In genomic region chr22:31728857-31729256, GRCh38 we compare ENCODE assay signal across 20 cellular contexts. TPM values are rescaled to one million over a fixed set of nuclear protein-coding genes. Genes with fewer than 3 reads are reported as not detected.
DNase-seq lines count a peak whose midpoint lies in the region; ATAC-seq, FAIRE-seq and TF ChIP-seq lines count a peak whose summit lies in the region.
"Had no signal": no experiment of that assay in that cellular context is flagged by ENCODE, and none has a peak within 500 bp of the region (broad histone marks: within the 10 kb centered on the region; RNA-seq: fewer than 3 reads in every experiment).

No MANE protein-coding gene starts in this region.

- no peak overlapping the region for H3K27ac ChIP-seq in right lobe of liver
- H3K27ac ChIP-seq in HepG2 (ENCODE audit: extremely low read length, insufficient read depth, low read length): no peak overlapping the region
- H3K27ac ChIP-seq in K562 (ENCODE audit: extremely low read depth, low read depth, low read length): no peak overlapping the region
- H3K27ac ChIP-seq: BLaER1 treated with 17β-estradiol and CSF1 and Interleukin-3, amounts not matched to agents 10 nM and 100 nM; HL-60 had no signal

- CTCF ChIA-PET in HepG2 (lab: Yijun Ruan, JAX; ENCODE audit: low intra/inter-chr PET ratio, low total read pairs): no interaction called here
- CTCF ChIA-PET in K562 (lab: Yijun Ruan, JAX; ENCODE audit: low intra/inter-chr PET ratio): no interaction called here

- H3K4me1 ChIP-seq in right lobe of liver: peaks cover 0 to 36% (median 5%) of the 10 kb centered on the region in 4 donors
- H3K4me1 ChIP-seq in HepG2 (ENCODE audit: insufficient read depth, low read length): peaks cover 43% of the 10 kb centered on the region
- H3K4me1 ChIP-seq in K562 (replicated peaks in 1 of 2; ENCODE audit: control insufficient read depth in 2 of 2, insufficient read depth in 2 of 2, low read length in 2 of 2): no peaks in the 10 kb centered on the region; a peak in 1 of 5 replicates

- DNase-seq in right lobe of liver: no peak
- no peak for DNase-seq in HepG2 (ENCODE audit: low spot score)
- DNase-seq in K562 (ENCODE audit: extremely low read depth in 1 of 4, low spot score in 3 of 4): no peak
- DNase-seq in left lobe of liver (ENCODE audit: low spot score): no peak
- no peak for DNase-seq in GM03348 (ENCODE audit: low spot score)
- DNase-seq: CD8-positive, alpha-beta T cell; COR-L47; DMS79; GDM1; GOT3; H7; HFFc6; IMR-90; KBM-7 had no signal

- peaks cover 11% of the 10 kb centered on the region for H3K79me2 ChIP-seq in HepG2 (ENCODE audit: insufficient read depth, low read length)
- H3K79me2 ChIP-seq in K562 (ENCODE audit: control insufficient read depth, insufficient read depth, low read length): peaks cover 26% of the 10 kb centered on the region; the same call in 2 of the 3 replicates

- H3K9me1 ChIP-seq in K562 (ENCODE audit: control insufficient read depth, insufficient read depth, low read length): no peaks in the 10 kb centered on the region

- H4K20me1 ChIP-seq in HepG2 (ENCODE audit: insufficient read depth, low read length): peaks cover 15% of the 10 kb centered on the region
- H4K20me1 ChIP-seq in K562 (replicated peaks; ENCODE audit: control insufficient read depth, insufficient read depth, low read length): no peaks in the 10 kb centered on the region

- FAIRE-seq in HepG2 (lab: Jason Lieb, UNC) (no peak), K562 (lab: Jason Lieb, UNC) (no peak)
- FAIRE-seq: D721Med had no signal

- intact Hi-C loops in right lobe of liver (cut with DNase I): no loop called here
- intact Hi-C loops in HepG2 (cut with micrococcal nuclease; ENCODE audit: unreplicated experiment): no loop called here
- intact Hi-C loops in K562 (cut with micrococcal nuclease): no loop called here

- H3K9me3 ChIP-seq in right lobe of liver: no peaks in the 10 kb centered on the region
- H3K9me3 ChIP-seq in HepG2 (ENCODE audit: low read length): no peaks in the 10 kb centered on the region
- no peaks in the 10 kb centered on the region for H3K9me3 ChIP-seq in K562 (replicated peaks; ENCODE audit: control insufficient read depth, insufficient read depth, low read depth, low read length)
- H3K9me3 ChIP-seq: BLaER1 treated with 17β-estradiol and CSF1 and Interleukin-3, amounts not matched to agents 10 nM and 100 nM had no signal

- H3K4me3 ChIP-seq in right lobe of liver: no peak overlapping the region
- no peak overlapping the region for H3K4me3 ChIP-seq in HepG2 (replicated peaks in 1 of 3; ENCODE audit: insufficient read depth in 1 of 3, low read depth in 2 of 3, low read length in 3 of 3)
- no peak overlapping the region for H3K4me3 ChIP-seq in K562
- H3K4me3 ChIP-seq: BLaER1 treated with 17β-estradiol and CSF1 and Interleukin-3, amounts not matched to agents 10 nM and 100 nM had no signal

- TF ChIP-seq EP300 in HepG2 (IDR thresholded peaks at IDR 0.05; ENCODE audit: low read depth in 2 of 2, low read length in 2 of 2) (no peak), HepG2 (CRISPR knock-in tag; IDR thresholded peaks at IDR 0.05; ENCODE audit: borderline replicate concordance) (no peak), K562 (IDR thresholded peaks at IDR 0.05; ENCODE audit: low read length) (no peak)

- no peak overlapping the region for H3K9ac ChIP-seq in HepG2 (ENCODE audit: insufficient read depth, low read depth, low read length)
- H3K9ac ChIP-seq in K562 (ENCODE audit: insufficient read depth in 1 of 2, low read depth in 2 of 2, low read length in 2 of 2): no peak overlapping the region
- H3K9ac ChIP-seq: BLaER1 treated with 17β-estradiol and CSF1 and Interleukin-3, amounts not matched to agents 10 nM and 100 nM had no signal

- in situ Hi-C loops in HepG2 (cut with HindIII; ENCODE audit: extremely low pct_ligation_motif_present, low pct_unique_long_range_greater_than_20kb) (no loop called here), K562 (cut with MboI) (no loop called here)

- H3K27me3 ChIP-seq in right lobe of liver (no peaks in the 10 kb centered on the region), HepG2 (ENCODE audit: control insufficient read depth in 1 of 2, insufficient read depth in 2 of 2, low read length in 2 of 2) (no peaks in the 10 kb centered on the region), K562 (ENCODE audit: control insufficient read depth in 2 of 2, insufficient read depth in 2 of 2, low read length in 2 of 2) (no peaks in the 10 kb centered on the region)
- H3K27me3 ChIP-seq: BLaER1 treated with 17β-estradiol and CSF1 and Interleukin-3, amounts not matched to agents 10 nM and 100 nM had no signal

- TF ChIP-seq POLR2A in right lobe of liver (IDR thresholded peaks at IDR 0.05) (no peak), HepG2 (IDR thresholded peaks at IDR 0.05; ENCODE audit: insufficient read depth in 1 of 2, low read depth in 2 of 2, low read length in 2 of 2) (no peak), K562 (conservative IDR thresholded peaks at IDR 0.05) (no peak)

- BruUV-seq in HepG2 (replicated peaks; lab: Mats Ljungman, UMichigan) (no TSS peak), K562 (replicated peaks; lab: Mats Ljungman, UMichigan) (no TSS peak)

- no peak overlapping the region for H3K4me2 ChIP-seq in HepG2 (ENCODE audit: low read depth, low read length)
- no peak overlapping the region for H3K4me2 ChIP-seq in K562 (ENCODE audit: insufficient read depth, low read length)
- H3K4me2 ChIP-seq: BLaER1 treated with 17β-estradiol and CSF1 and Interleukin-3, amounts not matched to agents 10 nM and 100 nM had no signal

- TF ChIP-seq CTCF in right lobe of liver (IDR thresholded peaks at IDR 0.05) (no peak), HepG2 (CRISPR knock-in tag; IDR thresholded peaks at IDR 0.05) (no peak), K562 (IDR thresholded peaks at IDR 0.05 in 2 of 3, conservative IDR thresholded peaks at IDR 0.05 in 1 of 3; ENCODE audit: insufficient read depth in 2 of 3, low read depth in 1 of 3, low read length in 3 of 3) (no peak)

- TF ChIP-seq RAD21 in HepG2 (CRISPR knock-in tag; IDR thresholded peaks at IDR 0.05) (no peak), K562 (CRISPR knock-in tag; conservative IDR thresholded peaks at IDR 0.05 in 1 of 2, IDR thresholded peaks at IDR 0.05 in 1 of 2) (no peak)

- peak; percentile 38 to 81 (median 53) for ATAC-seq in right lobe of liver
- no peak for ATAC-seq in HepG2
- ATAC-seq in K562: no peak
- peak; percentile 82 for ATAC-seq in left lobe of liver
- no peak for ATAC-seq in HG03175 (IDR thresholded peaks at IDR 0.05; ENCODE audit: unreplicated experiment)
- ATAC-seq in HG02759 (IDR thresholded peaks at IDR 0.05; ENCODE audit: unreplicated experiment): no peak
- ATAC-seq: CD8-positive, alpha-beta T cell; HCT116 had no signal

- 63% methylated on average over 3 of the region's 4 CpGs for WGBS in right lobe of liver (ENCODE audit: insufficient coverage, low coverage, low lambda C conversion rate, missing lambda C conversion rate)
- WGBS in HepG2 (ENCODE audit: low lambda C conversion rate): 97% methylated on average over 4 of the region's 4 CpGs
- 98% methylated on average over 4 of the region's 4 CpGs for WGBS in K562 (ENCODE audit: insufficient coverage, low coverage, missing lambda C conversion rate)

- POLR2A ChIA-PET in HepG2 (lab: Yijun Ruan, JAX) (no interaction called here), K562 (lab: Yijun Ruan, JAX) (no interaction called here)

- H3K36me3 ChIP-seq in right lobe of liver (peaks cover 0 to 14% (median 3%) of the 10 kb centered on the region in 4 donors), HepG2 (replicated peaks in 1 of 2; ENCODE audit: control insufficient read depth in 1 of 2, insufficient read depth in 2 of 2, low read length in 2 of 2) (peaks cover 2 to 16% of the 10 kb centered on the region in 2 experiments; a peak in 2 of 5 replicates), K562 (ENCODE audit: control insufficient read depth, insufficient read depth, low read length) (peaks cover 40% of the 10 kb centered on the region; the same call in 2 of the 3 replicates)

- H2AFZ ChIP-seq in HepG2 (ENCODE audit: low read length) (no peak overlapping the region), K562 (ENCODE audit: low read depth, low read length) (no peak overlapping the region)

RNA-seq across cellular contexts. Expression of gene PRR14L, which starts 21.1 kb away (rescaled TPM):
- total RNA-seq in right lobe of liver: 10 to 100 TPM; 11.2 to 22.8 (median 17.0) TPM
- 16.5 and 36.4 TPM in 2 replicates for total RNA-seq in HepG2 (2016; rRNA removed; fragmentation: Illumina TruSeq; extraction: Trizol)
- total RNA-seq in HepG2 (2016; cell fraction: cytosol; rRNA removed; fragmentation: Illumina TruSeq; extraction: Trizol; ENCODE audit: low read depth): 14.4 and 17.4 TPM in 2 replicates
- 16.0 and 31.1 TPM in 2 replicates for total RNA-seq in HepG2 (2016; cell fraction: insoluble cytoplasmic fraction; rRNA removed; fragmentation: Illumina TruSeq; extraction: Trizol)
- 8.9 and 11.9 TPM in 2 replicates for total RNA-seq in HepG2 (2016; cell fraction: membrane; rRNA removed; fragmentation: Illumina TruSeq; extraction: Trizol)
- 14.1 and 14.4 TPM in 2 replicates for total RNA-seq in HepG2 (2016; cell fraction: nucleus; rRNA removed; fragmentation: Illumina TruSeq; extraction: Trizol)
- polyA plus RNA-seq in HepG2 (2011; rRNA removed): 6.5 and 6.6 TPM in 2 replicates
- polyA plus RNA-seq in HepG2 (2011; cell fraction: cytosol; rRNA removed): 4.1 and 5.1 TPM in 2 replicates
- polyA plus RNA-seq in HepG2 (2011; cell fraction: nucleus; rRNA removed): 9.2 and 10.6 TPM in 2 replicates
- 6.4 and 6.7 TPM in 2 replicates for polyA plus RNA-seq in HepG2 (2012)
- polyA plus RNA-seq in HepG2 (2016; cell fraction: cytosol; fragmentation: Illumina TruSeq; extraction: Trizol; ENCODE audit: low read depth): 0.40 and 0.53 TPM in 2 replicates
- polyA plus RNA-seq in HepG2 (2016; cell fraction: insoluble cytoplasmic fraction; fragmentation: Illumina TruSeq; extraction: Trizol; ENCODE audit: low read depth): 11.8 TPM in 2 replicates
- 1.5 and 1.7 TPM in 2 replicates for polyA plus RNA-seq in HepG2 (2016; cell fraction: membrane; fragmentation: Illumina TruSeq; extraction: Trizol; ENCODE audit: low read depth)
- 13.9 and 15.8 TPM in 2 replicates for polyA plus RNA-seq in HepG2 (2016; cell fraction: nucleus; fragmentation: Illumina TruSeq; extraction: Trizol; ENCODE audit: insufficient read depth, low read depth)
- 59.8 and 84.2 TPM in 2 replicates for polyA minus RNA-seq in HepG2 (2011; rRNA and poly(A)+ RNA removed; ENCODE audit: low replicate concordance)
- polyA minus RNA-seq in HepG2 (2011; cell fraction: cytosol; rRNA and poly(A)+ RNA removed): 20.2 and 21.5 TPM in 2 replicates
- 31.7 and 33.8 TPM in 2 replicates for polyA minus RNA-seq in HepG2 (2011; cell fraction: nucleus; rRNA and poly(A)+ RNA removed)
- 27.5 and 105 TPM in 2 replicates for total RNA-seq in K562 (2011; cell fraction: chromatin; rRNA removed; ENCODE audit: low replicate concordance)
- 27.8 and 38.3 TPM in 2 replicates for total RNA-seq in K562 (2011; cell fraction: nucleolus; rRNA removed)
- total RNA-seq in K562 (2011; cell fraction: nucleoplasm; rRNA removed): 38.4 and 40.3 TPM in 2 replicates
- 8.9 and 9.6 TPM in 2 replicates for total RNA-seq in K562 (2014; rRNA removed)
- 18.2 and 21.4 TPM in 2 replicates for total RNA-seq in K562 (2014; rRNA removed; fragmentation: Illumina TruSeq; extraction: Trizol)
- 17.2 and 18.8 TPM in 2 replicates for total RNA-seq in K562 (2015; rRNA removed; fragmentation: Illumina TruSeq; extraction: Trizol)
- 30.2 and 36.3 TPM in 2 replicates for total RNA-seq in K562 (2021)
- polyA plus RNA-seq in K562 (2011; rRNA removed): 11.1 and 14.4 TPM in 2 replicates
- polyA plus RNA-seq in K562 (2011; cell fraction: cytosol; rRNA removed): 9.4 and 11.8 TPM in 2 replicates
- 18.7 and 21.0 TPM in 2 replicates for polyA plus RNA-seq in K562 (2011; cell fraction: nucleus; rRNA removed)
- polyA plus RNA-seq in K562 (2012): 6.1 and 7.4 TPM in 2 replicates
- 11.6 and 12.3 TPM in 2 replicates for polyA plus RNA-seq in K562 (2014; fragmentation: Illumina TruSeq; extraction: Trizol)
- 1 to 10 TPM; 2.8 to 6.8 TPM for polyA plus RNA-seq in K562 (2014; fragmentation: Nextera tagmentation; extraction: Ambion mirVana)
- 9.8 and 12.8 TPM in 2 replicates for polyA plus RNA-seq in K562 (2014; rRNA removed)
- 44.0 and 60.6 TPM in 2 replicates for polyA minus RNA-seq in K562 (2011; rRNA and poly(A)+ RNA removed)
- polyA minus RNA-seq in K562 (2011; cell fraction: cytosol; rRNA and poly(A)+ RNA removed): 25.8 and 28.9 TPM in 2 replicates
- polyA minus RNA-seq in K562 (2011; cell fraction: nucleus; rRNA and poly(A)+ RNA removed): 20.1 and 32.0 TPM in 2 replicates
- total RNA-seq in left lobe of liver: 19.5 TPM

RNA-seq across cellular contexts. Expression of gene DEPDC5, which starts 25.0 kb away (rescaled TPM):
- total RNA-seq in right lobe of liver (10 to 100 TPM in 5 of 6 experiments, 1 to 10 TPM in 1; 9.1 to 22.9 (median 14.6) TPM), HepG2 (2016; rRNA removed; fragmentation: Illumina TruSeq; extraction: Trizol) (8.7 and 12.4 TPM in 2 replicates), K562 (2014; rRNA removed) (8.5 TPM in 2 replicates), K562 (2014; rRNA removed; fragmentation: Illumina TruSeq; extraction: Trizol) (12.3 and 15.6 TPM in 2 replicates), K562 (2015; rRNA removed; fragmentation: Illumina TruSeq; extraction: Trizol) (11.6 and 11.8 TPM in 2 replicates), K562 (2021) (11.4 and 17.0 TPM in 2 replicates), left lobe of liver (18.1 TPM)
- total RNA-seq in HepG2 (2016; cell fraction: cytosol; rRNA removed; fragmentation: Illumina TruSeq; extraction: Trizol; ENCODE audit: low read depth): 6.0 and 7.2 TPM in 2 replicates
- total RNA-seq in HepG2 (2016; cell fraction: insoluble cytoplasmic fraction; rRNA removed; fragmentation: Illumina TruSeq; extraction: Trizol): 7.8 and 10.7 TPM in 2 replicates
- 6.7 and 6.8 TPM in 2 replicates for total RNA-seq in HepG2 (2016; cell fraction: membrane; rRNA removed; fragmentation: Illumina TruSeq; extraction: Trizol)
- 19.6 and 19.8 TPM in 2 replicates for total RNA-seq in HepG2 (2016; cell fraction: nucleus; rRNA removed; fragmentation: Illumina TruSeq; extraction: Trizol)
- polyA plus RNA-seq in HepG2 (2011; rRNA removed) (9.8 and 10.7 TPM in 2 replicates), K562 (2011; rRNA removed) (10.9 and 12.1 TPM in 2 replicates), K562 (2014; fragmentation: Illumina TruSeq; extraction: Trizol) (8.6 and 9.5 TPM in 2 replicates), K562 (2014; fragmentation: Nextera tagmentation; extraction: Ambion mirVana) (1 to 10 TPM; 2.3 to 3.3 TPM), K562 (2014; rRNA removed) (10.7 and 10.8 TPM in 2 replicates)
- polyA plus RNA-seq in HepG2 (2011; cell fraction: cytosol; rRNA removed): 5.6 and 6.5 TPM in 2 replicates
- 23.0 and 23.2 TPM in 2 replicates for polyA plus RNA-seq in HepG2 (2011; cell fraction: nucleus; rRNA removed)
- 7.5 and 9.1 TPM in 2 replicates for polyA plus RNA-seq in HepG2 (2012)
- polyA plus RNA-seq in HepG2 (2016; cell fraction: cytosol; fragmentation: Illumina TruSeq; extraction: Trizol; ENCODE audit: low read depth): 2.1 and 4.0 TPM in 2 replicates
- 7.4 and 9.1 TPM in 2 replicates for polyA plus RNA-seq in HepG2 (2016; cell fraction: insoluble cytoplasmic fraction; fragmentation: Illumina TruSeq; extraction: Trizol; ENCODE audit: low read depth)
- 3.4 and 4.2 TPM in 2 replicates for polyA plus RNA-seq in HepG2 (2016; cell fraction: membrane; fragmentation: Illumina TruSeq; extraction: Trizol; ENCODE audit: low read depth)
- 19.0 and 28.3 TPM in 2 replicates for polyA plus RNA-seq in HepG2 (2016; cell fraction: nucleus; fragmentation: Illumina TruSeq; extraction: Trizol; ENCODE audit: insufficient read depth, low read depth)
- 22.4 and 32.6 TPM in 2 replicates for polyA minus RNA-seq in HepG2 (2011; rRNA and poly(A)+ RNA removed; ENCODE audit: low replicate concordance)
- 5.2 and 8.8 TPM in 2 replicates for polyA minus RNA-seq in HepG2 (2011; cell fraction: cytosol; rRNA and poly(A)+ RNA removed)
- 37.6 and 39.9 TPM in 2 replicates for polyA minus RNA-seq in HepG2 (2011; cell fraction: nucleus; rRNA and poly(A)+ RNA removed)
- 132 and 153 TPM in 2 replicates for total RNA-seq in K562 (2011; cell fraction: chromatin; rRNA removed; ENCODE audit: low replicate concordance)
- total RNA-seq in K562 (2011; cell fraction: nucleolus; rRNA removed): 72.2 and 77.4 TPM in 2 replicates
- total RNA-seq in K562 (2011; cell fraction: nucleoplasm; rRNA removed): 88.6 and 105 TPM in 2 replicates
- 7.2 and 9.5 TPM in 2 replicates for polyA plus RNA-seq in K562 (2011; cell fraction: cytosol; rRNA removed)
- polyA plus RNA-seq in K562 (2011; cell fraction: nucleus; rRNA removed): 20.8 and 31.9 TPM in 2 replicates
- 6.0 and 9.1 TPM in 2 replicates for polyA plus RNA-seq in K562 (2012)
- 49.8 and 57.4 TPM in 2 replicates for polyA minus RNA-seq in K562 (2011; rRNA and poly(A)+ RNA removed)
- polyA minus RNA-seq in K562 (2011; cell fraction: cytosol; rRNA and poly(A)+ RNA removed): 6.1 and 6.9 TPM in 2 replicates
- 27.3 and 37.8 TPM in 2 replicates for polyA minus RNA-seq in K562 (2011; cell fraction: nucleus; rRNA and poly(A)+ RNA removed)

Comparison
In these comparisons a context has a peak if more than half of its experiments do, and no peak if none do; other contexts are left out.
1. ATAC-seq: peak in right lobe of liver (4 of 4) and left lobe of liver (single experiment); none in HepG2 (single experiment), K562 (single experiment), HG03175 (single experiment) and HG02759 (single experiment).